ENCODE assay signal across 28 cellular contexts in the genomic region with DNA sequence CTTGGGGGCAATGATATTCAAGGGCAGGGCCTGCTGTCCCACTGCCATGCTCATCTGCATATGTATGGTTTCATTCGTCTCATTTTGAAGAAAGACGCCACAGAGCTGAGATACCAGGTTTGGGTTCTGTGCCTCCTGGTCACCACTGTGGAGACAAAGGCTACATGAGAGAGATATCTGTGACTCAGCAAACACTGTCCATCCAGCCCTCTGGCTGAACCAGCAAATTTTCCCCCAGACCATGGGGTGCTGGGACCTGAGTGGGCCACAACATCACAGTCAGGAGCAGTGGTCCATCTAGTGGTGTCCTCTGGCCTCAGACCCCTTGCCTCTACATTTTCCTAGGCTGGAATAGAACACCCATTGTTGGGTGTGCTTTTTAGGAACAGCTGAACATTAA. TPM values are rescaled to one million over a fixed set of nuclear protein-coding genes. Genes with fewer than 3 reads are reported as not detected.
DNase-seq lines count a peak whose midpoint lies in the region; ATAC-seq, FAIRE-seq and TF ChIP-seq lines count a peak whose summit lies in the region.
"Had no signal": no experiment of that assay in that cellular context is flagged by ENCODE, and none has a peak within 500 bp of the region (broad histone marks: within the 10 kb centered on the region; RNA-seq: fewer than 3 reads in every experiment).

A gene with protein sequence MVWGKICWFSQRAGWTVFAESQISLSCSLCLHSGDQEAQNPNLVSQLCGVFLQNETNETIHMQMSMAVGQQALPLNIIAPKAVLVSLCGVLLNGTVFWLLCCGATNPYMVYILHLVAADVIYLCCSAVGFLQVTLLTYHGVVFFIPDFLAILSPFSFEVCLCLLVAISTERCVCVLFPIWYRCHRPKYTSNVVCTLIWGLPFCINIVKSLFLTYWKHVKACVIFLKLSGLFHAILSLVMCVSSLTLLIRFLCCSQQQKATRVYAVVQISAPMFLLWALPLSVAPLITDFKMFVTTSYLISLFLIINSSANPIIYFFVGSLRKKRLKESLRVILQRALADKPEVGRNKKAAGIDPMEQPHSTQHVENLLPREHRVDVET (minus strand): TSS at position 297 of the 400 bp plus-strand sequence. CDS start 54 bp downstream, at position 243.

- POLR2A ChIA-PET in K562 (lab: Yijun Ruan, JAX), result interaction anchor here (0.6 to 2.4 kb wide), 3 partner anchors 10 to 401 kb away, joined by 3 to 6 read pairs (median 3); a partner anchor contains a TSS

- H3K9me3 ChIP-seq in K562 (replicated peaks; ENCODE audit: control insufficient read depth, insufficient read depth, low read depth, low read length) (no peaks in the 10 kb centered on the region), SJCRH30 (replicated peaks) (no peaks in the 10 kb centered on the region; the same call in 1 of the 2 replicates)
- H3K9me3 ChIP-seq: A549, BE2C had no signal

- WGBS in K562 (ENCODE audit: insufficient coverage, low coverage, missing lambda C conversion rate), result 10% methylated on average over 2 of the region's 2 CpGs

- H3K4me2 ChIP-seq in K562 (ENCODE audit: insufficient read depth, low read length), result no peak within 1 kb of the TSS; the same call in 1 of the 2 replicates
- H3K4me2 ChIP-seq: A549; BLaER1 treated with 17β-estradiol and CSF1 and Interleukin-3, amounts not matched to agents 10 nM and 100 nM; GM23338 had no signal

- TF ChIP-seq EP300 in K562 (IDR thresholded peaks at IDR 0.05; ENCODE audit: low read length), result no peak

- intact Hi-C loops in K562 (cut with micrococcal nuclease), result no loop called here

- CTCF ChIA-PET in K562 (lab: Yijun Ruan, JAX; ENCODE audit: low intra/inter-chr PET ratio), result no interaction called here

- H3K27me3 ChIP-seq in K562 (ENCODE audit: control insufficient read depth in 2 of 2, insufficient read depth in 2 of 2, low read length in 2 of 2) (no peaks in the 10 kb centered on the region), SJCRH30 (no peaks in the 10 kb centered on the region)
- H3K27me3 ChIP-seq: BE2C; BLaER1 treated with 17β-estradiol and CSF1 and Interleukin-3, amounts not matched to agents 10 nM and 100 nM had no signal

- no peak; a peak in 1 of 6 replicates for TF ChIP-seq CTCF in K562 (IDR thresholded peaks at IDR 0.05 in 2 of 3, conservative IDR thresholded peaks at IDR 0.05 in 1 of 3; ENCODE audit: insufficient read depth in 2 of 3, low read depth in 1 of 3, low read length in 3 of 3)

- H4K20me1 ChIP-seq in K562 (replicated peaks; ENCODE audit: control insufficient read depth, insufficient read depth, low read length), result no peaks in the 10 kb centered on the region
- H4K20me1 ChIP-seq: BLaER1 treated with 17β-estradiol and CSF1 and Interleukin-3, amounts not matched to agents 10 nM and 100 nM had no signal

- TF ChIP-seq POLR2A in K562 (conservative IDR thresholded peaks at IDR 0.05), result no peak

- ATAC-seq in K562, result peak; percentile 77
- ATAC-seq in GM19328 (IDR thresholded peaks at IDR 0.05; ENCODE audit: unreplicated experiment), result no peak
- ATAC-seq: A549, GM23338 had no signal

- TF ChIP-seq RAD21 in K562 (CRISPR knock-in tag; conservative IDR thresholded peaks at IDR 0.05 in 1 of 2, IDR thresholded peaks at IDR 0.05 in 1 of 2), result 0 out of 4 replicates have a peak, but pooled peaks of 1 of the 2 experiments have one; percentile 15

- H3K36me3 ChIP-seq in K562 (ENCODE audit: control insufficient read depth, insufficient read depth, low read length) (no peaks in the 10 kb centered on the region), SJCRH30 (no peaks in the 10 kb centered on the region)
- H3K36me3 ChIP-seq: BE2C; BLaER1 treated with 17β-estradiol and CSF1 and Interleukin-3, amounts not matched to agents 10 nM and 100 nM had no signal

- peak; percentile 26 for FAIRE-seq in K562 (lab: Jason Lieb, UNC)
- FAIRE-seq: A549, GM12891, GM18507 had no signal

- H3K4me3 ChIP-seq in K562, result no peak within 1 kb of the TSS
- H3K4me3 ChIP-seq in SJCRH30, result no peak within 1 kb of the TSS
- H3K4me3 ChIP-seq: A549; BLaER1 treated with 17β-estradiol and CSF1 and Interleukin-3, amounts not matched to agents 10 nM and 100 nM; GM23338 had no signal

- H3K27ac ChIP-seq in K562 (ENCODE audit: extremely low read depth, low read depth, low read length) (no peak within 1 kb of the TSS), SJCRH30 (no peak within 1 kb of the TSS)
- H3K27ac ChIP-seq: A549; BLaER1 treated with 17β-estradiol and CSF1 and Interleukin-3, amounts not matched to agents 10 nM and 100 nM had no signal

- in situ Hi-C loops in K562 (cut with MboI), result no loop called here

- H3K9me1 ChIP-seq in K562 (ENCODE audit: control insufficient read depth, insufficient read depth, low read length), result no peaks in the 10 kb centered on the region

- no peak within 1 kb of the TSS for H3K9ac ChIP-seq in K562 (ENCODE audit: insufficient read depth in 1 of 2, low read depth in 2 of 2, low read length in 2 of 2)
- H3K9ac ChIP-seq: BLaER1 treated with 17β-estradiol and CSF1 and Interleukin-3, amounts not matched to agents 10 nM and 100 nM had no signal

- DNase-seq in OCI-M1 (lab: John Stamatoyannopoulos, UW) (peak; percentile 68), K562 (ENCODE audit: extremely low read depth in 1 of 4, low spot score in 3 of 4) (peak in 2 of 4 experiments; percentile 41 to 42), islet precursor cell (peak; percentile 36), GOT3 (lab: John Stamatoyannopoulos, UW) (no peak), SJCRH30 (no peak), NCI-H2227 treated with DMSO at 0.1 percent for 48 hours (lab: John Stamatoyannopoulos, UW) (no peak)
- DNase-seq: 8988T; ACHN; AML-193; BE2C; Calu3; CD4-positive, alpha-beta T cell; CD8-positive, alpha-beta memory T cell; COR-L47; DMS53; DMS79 treated with DMSO at 0.1 percent for 48 hours; GF-D8; H7; HCEC 1CT had no signal

- no TSS peak for BruUV-seq in K562 (replicated peaks; lab: Mats Ljungman, UMichigan)

- H3K4me1 ChIP-seq in K562 (replicated peaks in 1 of 2; ENCODE audit: control insufficient read depth in 2 of 2, insufficient read depth in 2 of 2, low read length in 2 of 2) (peaks cover 8 to 39% of the 10 kb centered on the region in 2 experiments; a peak in 4 of 5 replicates), SJCRH30 (no peaks in the 10 kb centered on the region)
- H3K4me1 ChIP-seq: A549, BE2C had no signal

- peak within 1 kb of the TSS; percentile 10 for H2AFZ ChIP-seq in K562 (ENCODE audit: low read depth, low read length)

- no peaks in the 10 kb centered on the region for H3K79me2 ChIP-seq in K562 (ENCODE audit: control insufficient read depth, insufficient read depth, low read length)

TF ChIP-seq in K562, 482 proteins besides CTCF, POLR2A, EP300 and RAD21 (continues in another document):
- TF ChIP-seq ZSCAN32 (CRISPR knock-in tag; IDR thresholded peaks at IDR 0.05), result no peak
- TF ChIP-seq RFX7 (CRISPR knock-in tag; IDR thresholded peaks at IDR 0.05), result no peak
- TF ChIP-seq ZNF197 (CRISPR knock-in tag; IDR thresholded peaks at IDR 0.05; ENCODE audit: low read depth), result no peak
- no peak for TF ChIP-seq HIVEP1 (CRISPR knock-in tag; IDR thresholded peaks at IDR 0.05)
- TF ChIP-seq RBM22 (IDR thresholded peaks at IDR 0.05; ENCODE audit: low read depth, low read length, poor library complexity, severe bottlenecking), result no peak
- no peak for TF ChIP-seq MTA1 (IDR thresholded peaks at IDR 0.05; ENCODE audit: borderline replicate concordance)
- no peak for TF ChIP-seq PTRF (tag; IDR thresholded peaks at IDR 0.05)
- peak; percentile 73; the same call in 1 of the 2 replicates for TF ChIP-seq BACH1 (tag; IDR thresholded peaks at IDR 0.05)
- peak; percentile 47; the same call in 1 of the 2 replicates for TF ChIP-seq KLF6 (CRISPR knock-in tag; IDR thresholded peaks at IDR 0.05; ENCODE audit: borderline replicate concordance)
- TF ChIP-seq ZNF668 (CRISPR knock-in tag; IDR thresholded peaks at IDR 0.05), result no peak
- no peak for TF ChIP-seq ZNF699 (CRISPR knock-in tag; IDR thresholded peaks at IDR 0.05; ENCODE audit: insufficient replicate concordance)
- TF ChIP-seq SREBF1 (IDR thresholded peaks at IDR 0.05; ENCODE audit: borderline replicate concordance, low read depth, low read length), result no peak
- no peak for TF ChIP-seq U2AF2 (optimal IDR thresholded peaks at IDR 0.05; ENCODE audit: low read depth, low read length)
- peak; percentile 91 for TF ChIP-seq NFE2 (IDR thresholded peaks at IDR 0.05; ENCODE audit: low read depth)

RNA-seq across cellular contexts. Expression of the gene that starts here (rescaled TPM):
- not detected in 2 replicates for total RNA-seq in K562 (2011; cell fraction: chromatin; rRNA removed; ENCODE audit: low replicate concordance)
- not detected in 2 replicates for total RNA-seq in K562 (2011; cell fraction: nucleolus; rRNA removed)
- total RNA-seq in K562 (2011; cell fraction: nucleoplasm; rRNA removed), result not detected in 2 replicates
- total RNA-seq in K562 (2014; rRNA removed), result not detected in 2 replicates
- total RNA-seq in K562 (2014; rRNA removed; fragmentation: Illumina TruSeq; extraction: Trizol), result not detected in 2 replicates
- total RNA-seq in K562 (2015; rRNA removed; fragmentation: Illumina TruSeq; extraction: Trizol), result not detected in 2 replicates
- not detected in 2 replicates for total RNA-seq in K562 (2021)
- polyA plus RNA-seq in K562 (2011; rRNA removed), result not detected in 2 replicates
- not detected in 2 replicates for polyA plus RNA-seq in K562 (2011; cell fraction: cytosol; rRNA removed)
- not detected in 2 replicates for polyA plus RNA-seq in K562 (2011; cell fraction: nucleus; rRNA removed)
- polyA plus RNA-seq in K562 (2012), result 0.09 and 0.10 TPM in 2 replicates
- not detected in 2 replicates for polyA plus RNA-seq in K562 (2014; fragmentation: Illumina TruSeq; extraction: Trizol)
- not detected for polyA plus RNA-seq in K562 (2014; fragmentation: Nextera tagmentation; extraction: Ambion mirVana)
- polyA plus RNA-seq in K562 (2014; rRNA removed), result not detected in 2 replicates
- polyA minus RNA-seq in K562 (2011; rRNA and poly(A)+ RNA removed), result not detected in 2 replicates
- polyA minus RNA-seq in K562 (2011; cell fraction: cytosol; rRNA and poly(A)+ RNA removed), result not detected in 2 replicates
- polyA minus RNA-seq in K562 (2011; cell fraction: nucleus; rRNA and poly(A)+ RNA removed), result not detected in 2 replicates
- not detected in 2 replicates for total RNA-seq in SJCRH30 (2014; rRNA removed; shearing (Covaris generic))
- total RNA-seq: Calu3; CD4-positive, alpha-beta T cell; CD8-positive, alpha-beta memory T cell; Daoy; G401; GM23338; H7 had no signal
- polyA plus RNA-seq: A549; CD14-positive monocyte; CD8-positive, alpha-beta memory T cell; GM23338 had no signal

Comparison
In these comparisons a context has a peak if more than half of its experiments do, and no peak if none do; other contexts are left out.
1. Peak in ATAC-seq in K562; RNA of the gene not detected or under 1 TPM.
2. DNase-seq: peak in OCI-M1 (single experiment) and islet precursor cell (single experiment); none in GOT3 (single experiment), SJCRH30 (0 of 2) and NCI-H2227 treated with DMSO at 0.1 percent for 48 hours (single experiment).